ENCODE assay signal across 1 cellular context in the genomic region with DNA sequence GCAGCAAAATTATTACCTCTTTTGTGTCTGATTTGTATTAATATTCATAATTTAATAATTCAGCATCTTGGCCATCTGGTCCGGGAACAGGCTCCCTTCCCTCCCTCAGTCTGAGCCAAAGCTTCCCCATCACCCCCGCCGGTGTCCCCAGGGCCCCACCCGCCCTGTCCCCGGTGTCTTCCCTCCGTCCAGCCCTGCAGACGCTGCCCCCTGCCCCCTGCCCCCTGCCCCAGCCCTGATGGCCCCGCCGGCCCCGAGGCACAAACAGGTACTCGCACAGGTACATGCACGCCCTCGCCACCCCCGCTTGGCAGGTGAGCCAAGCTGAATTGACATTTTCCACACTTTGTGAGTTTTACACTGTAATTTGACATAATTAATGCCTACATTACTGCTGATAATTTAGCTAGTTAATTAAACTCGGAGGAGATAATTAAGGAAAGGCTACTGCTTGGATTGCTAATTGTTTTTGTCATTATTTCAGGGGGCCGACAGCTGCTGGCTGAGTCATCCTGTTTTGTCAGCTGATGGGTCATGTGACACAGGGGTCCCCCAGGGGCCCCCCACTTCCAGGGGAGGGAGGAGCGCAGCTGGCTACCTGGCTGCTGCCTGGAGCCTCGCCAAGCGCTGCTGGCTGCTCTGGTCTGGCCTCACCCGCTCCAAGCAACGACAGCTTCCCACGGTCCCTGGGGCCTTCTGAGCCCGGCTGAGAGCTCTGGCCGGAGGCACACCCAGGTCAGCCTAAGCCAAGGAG.
TF ChIP-seq lines count a peak whose summit lies in the region.

No MANE protein-coding gene starts in this region.

TF ChIP-seq in K562, 482 proteins besides CTCF, POLR2A, EP300 and RAD21 (continued from another document and continues in another):
- TF ChIP-seq, protein P1, sequence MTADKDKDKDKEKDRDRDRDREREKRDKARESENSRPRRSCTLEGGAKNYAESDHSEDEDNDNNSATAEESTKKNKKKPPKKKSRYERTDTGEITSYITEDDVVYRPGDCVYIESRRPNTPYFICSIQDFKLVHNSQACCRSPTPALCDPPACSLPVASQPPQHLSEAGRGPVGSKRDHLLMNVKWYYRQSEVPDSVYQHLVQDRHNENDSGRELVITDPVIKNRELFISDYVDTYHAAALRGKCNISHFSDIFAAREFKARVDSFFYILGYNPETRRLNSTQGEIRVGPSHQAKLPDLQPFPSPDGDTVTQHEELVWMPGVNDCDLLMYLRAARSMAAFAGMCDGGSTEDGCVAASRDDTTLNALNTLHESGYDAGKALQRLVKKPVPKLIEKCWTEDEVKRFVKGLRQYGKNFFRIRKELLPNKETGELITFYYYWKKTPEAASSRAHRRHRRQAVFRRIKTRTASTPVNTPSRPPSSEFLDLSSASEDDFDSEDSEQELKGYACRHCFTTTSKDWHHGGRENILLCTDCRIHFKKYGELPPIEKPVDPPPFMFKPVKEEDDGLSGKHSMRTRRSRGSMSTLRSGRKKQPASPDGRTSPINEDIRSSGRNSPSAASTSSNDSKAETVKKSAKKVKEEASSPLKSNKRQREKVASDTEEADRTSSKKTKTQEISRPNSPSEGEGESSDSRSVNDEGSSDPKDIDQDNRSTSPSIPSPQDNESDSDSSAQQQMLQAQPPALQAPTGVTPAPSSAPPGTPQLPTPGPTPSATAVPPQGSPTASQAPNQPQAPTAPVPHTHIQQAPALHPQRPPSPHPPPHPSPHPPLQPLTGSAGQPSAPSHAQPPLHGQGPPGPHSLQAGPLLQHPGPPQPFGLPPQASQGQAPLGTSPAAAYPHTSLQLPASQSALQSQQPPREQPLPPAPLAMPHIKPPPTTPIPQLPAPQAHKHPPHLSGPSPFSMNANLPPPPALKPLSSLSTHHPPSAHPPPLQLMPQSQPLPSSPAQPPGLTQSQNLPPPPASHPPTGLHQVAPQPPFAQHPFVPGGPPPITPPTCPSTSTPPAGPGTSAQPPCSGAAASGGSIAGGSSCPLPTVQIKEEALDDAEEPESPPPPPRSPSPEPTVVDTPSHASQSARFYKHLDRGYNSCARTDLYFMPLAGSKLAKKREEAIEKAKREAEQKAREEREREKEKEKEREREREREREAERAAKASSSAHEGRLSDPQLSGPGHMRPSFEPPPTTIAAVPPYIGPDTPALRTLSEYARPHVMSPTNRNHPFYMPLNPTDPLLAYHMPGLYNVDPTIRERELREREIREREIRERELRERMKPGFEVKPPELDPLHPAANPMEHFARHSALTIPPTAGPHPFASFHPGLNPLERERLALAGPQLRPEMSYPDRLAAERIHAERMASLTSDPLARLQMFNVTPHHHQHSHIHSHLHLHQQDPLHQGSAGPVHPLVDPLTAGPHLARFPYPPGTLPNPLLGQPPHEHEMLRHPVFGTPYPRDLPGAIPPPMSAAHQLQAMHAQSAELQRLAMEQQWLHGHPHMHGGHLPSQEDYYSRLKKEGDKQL (CRISPR knock-in tag; IDR thresholded peaks at IDR 0.05; ENCODE audit: borderline replicate concordance) = no peak
- TF ChIP-seq, protein P2, sequence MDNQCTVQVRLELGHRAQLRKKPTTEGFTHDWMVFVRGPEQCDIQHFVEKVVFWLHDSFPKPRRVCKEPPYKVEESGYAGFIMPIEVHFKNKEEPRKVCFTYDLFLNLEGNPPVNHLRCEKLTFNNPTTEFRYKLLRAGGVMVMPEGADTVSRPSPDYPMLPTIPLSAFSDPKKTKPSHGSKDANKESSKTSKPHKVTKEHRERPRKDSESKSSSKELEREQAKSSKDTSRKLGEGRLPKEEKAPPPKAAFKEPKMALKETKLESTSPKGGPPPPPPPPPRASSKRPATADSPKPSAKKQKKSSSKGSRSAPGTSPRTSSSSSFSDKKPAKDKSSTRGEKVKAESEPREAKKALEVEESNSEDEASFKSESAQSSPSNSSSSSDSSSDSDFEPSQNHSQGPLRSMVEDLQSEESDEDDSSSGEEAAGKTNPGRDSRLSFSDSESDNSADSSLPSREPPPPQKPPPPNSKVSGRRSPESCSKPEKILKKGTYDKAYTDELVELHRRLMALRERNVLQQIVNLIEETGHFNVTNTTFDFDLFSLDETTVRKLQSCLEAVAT (IDR thresholded peaks at IDR 0.05) = no peak
- no peak for TF ChIP-seq POLR3G (IDR thresholded peaks at IDR 0.05; ENCODE audit: extremely low read depth, insufficient read length, insufficient replicate concordance)
- TF ChIP-seq, protein P3, sequence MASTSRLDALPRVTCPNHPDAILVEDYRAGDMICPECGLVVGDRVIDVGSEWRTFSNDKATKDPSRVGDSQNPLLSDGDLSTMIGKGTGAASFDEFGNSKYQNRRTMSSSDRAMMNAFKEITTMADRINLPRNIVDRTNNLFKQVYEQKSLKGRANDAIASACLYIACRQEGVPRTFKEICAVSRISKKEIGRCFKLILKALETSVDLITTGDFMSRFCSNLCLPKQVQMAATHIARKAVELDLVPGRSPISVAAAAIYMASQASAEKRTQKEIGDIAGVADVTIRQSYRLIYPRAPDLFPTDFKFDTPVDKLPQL (IDR thresholded peaks at IDR 0.05; ENCODE audit: extremely low read depth, insufficient read length) = no peak
- TF ChIP-seq, protein P4, sequence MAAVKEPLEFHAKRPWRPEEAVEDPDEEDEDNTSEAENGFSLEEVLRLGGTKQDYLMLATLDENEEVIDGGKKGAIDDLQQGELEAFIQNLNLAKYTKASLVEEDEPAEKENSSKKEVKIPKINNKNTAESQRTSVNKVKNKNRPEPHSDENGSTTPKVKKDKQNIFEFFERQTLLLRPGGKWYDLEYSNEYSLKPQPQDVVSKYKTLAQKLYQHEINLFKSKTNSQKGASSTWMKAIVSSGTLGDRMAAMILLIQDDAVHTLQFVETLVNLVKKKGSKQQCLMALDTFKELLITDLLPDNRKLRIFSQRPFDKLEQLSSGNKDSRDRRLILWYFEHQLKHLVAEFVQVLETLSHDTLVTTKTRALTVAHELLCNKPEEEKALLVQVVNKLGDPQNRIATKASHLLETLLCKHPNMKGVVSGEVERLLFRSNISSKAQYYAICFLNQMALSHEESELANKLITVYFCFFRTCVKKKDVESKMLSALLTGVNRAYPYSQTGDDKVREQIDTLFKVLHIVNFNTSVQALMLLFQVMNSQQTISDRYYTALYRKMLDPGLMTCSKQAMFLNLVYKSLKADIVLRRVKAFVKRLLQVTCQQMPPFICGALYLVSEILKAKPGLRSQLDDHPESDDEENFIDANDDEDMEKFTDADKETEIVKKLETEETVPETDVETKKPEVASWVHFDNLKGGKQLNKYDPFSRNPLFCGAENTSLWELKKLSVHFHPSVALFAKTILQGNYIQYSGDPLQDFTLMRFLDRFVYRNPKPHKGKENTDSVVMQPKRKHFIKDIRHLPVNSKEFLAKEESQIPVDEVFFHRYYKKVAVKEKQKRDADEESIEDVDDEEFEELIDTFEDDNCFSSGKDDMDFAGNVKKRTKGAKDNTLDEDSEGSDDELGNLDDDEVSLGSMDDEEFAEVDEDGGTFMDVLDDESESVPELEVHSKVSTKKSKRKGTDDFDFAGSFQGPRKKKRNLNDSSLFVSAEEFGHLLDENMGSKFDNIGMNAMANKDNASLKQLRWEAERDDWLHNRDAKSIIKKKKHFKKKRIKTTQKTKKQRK (IDR thresholded peaks at IDR 0.05; ENCODE audit: borderline replicate concordance, low read depth, low read length) = no peak
- no peak for TF ChIP-seq ZNF584 (CRISPR knock-in tag; IDR thresholded peaks at IDR 0.05; ENCODE audit: low read depth)
- TF ChIP-seq XRCC3 (IDR thresholded peaks at IDR 0.05) = no peak
- no peak for TF ChIP-seq ERF (CRISPR knock-in tag; IDR thresholded peaks at IDR 0.05)
- no peak for TF ChIP-seq ZFP30 (CRISPR knock-in tag; IDR thresholded peaks at IDR 0.05; ENCODE audit: borderline replicate concordance)
- no peak for TF ChIP-seq ZSCAN29 (IDR thresholded peaks at IDR 0.05)
- TF ChIP-seq RFX5 (IDR thresholded peaks at IDR 0.05; ENCODE audit: low read depth, low read length) = no peak
- no peak for TF ChIP-seq SMAD2 (IDR thresholded peaks at IDR 0.05; ENCODE audit: low read depth, low read length)
- no peak for TF ChIP-seq ELF2 (CRISPR knock-in tag; IDR thresholded peaks at IDR 0.05)
- TF ChIP-seq BHLHE40 (IDR thresholded peaks at IDR 0.05; ENCODE audit: low read length) = 0 out of 2 replicates have a peak, but pooled peaks have one; percentile 6
- TF ChIP-seq, protein P5, sequence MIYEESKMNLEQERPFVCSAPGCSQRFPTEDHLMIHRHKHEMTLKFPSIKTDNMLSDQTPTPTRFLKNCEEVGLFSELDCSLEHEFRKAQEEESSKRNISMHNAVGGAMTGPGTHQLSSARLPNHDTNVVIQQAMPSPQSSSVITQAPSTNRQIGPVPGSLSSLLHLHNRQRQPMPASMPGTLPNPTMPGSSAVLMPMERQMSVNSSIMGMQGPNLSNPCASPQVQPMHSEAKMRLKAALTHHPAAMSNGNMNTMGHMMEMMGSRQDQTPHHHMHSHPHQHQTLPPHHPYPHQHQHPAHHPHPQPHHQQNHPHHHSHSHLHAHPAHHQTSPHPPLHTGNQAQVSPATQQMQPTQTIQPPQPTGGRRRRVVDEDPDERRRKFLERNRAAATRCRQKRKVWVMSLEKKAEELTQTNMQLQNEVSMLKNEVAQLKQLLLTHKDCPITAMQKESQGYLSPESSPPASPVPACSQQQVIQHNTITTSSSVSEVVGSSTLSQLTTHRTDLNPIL (CRISPR knock-in tag; IDR thresholded peaks at IDR 0.05) = no peak
- TF ChIP-seq DMBX1 (CRISPR knock-in tag; IDR thresholded peaks at IDR 0.05; ENCODE audit: borderline replicate concordance) = no peak
- TF ChIP-seq ZNF316 (IDR thresholded peaks at IDR 0.05) = 0 out of 2 replicates have a peak, but pooled peaks have one; percentile 10
- no peak for TF ChIP-seq TFAM (CRISPR knock-in tag; conservative IDR thresholded peaks at IDR 0.05)
- TF ChIP-seq, protein P6, sequence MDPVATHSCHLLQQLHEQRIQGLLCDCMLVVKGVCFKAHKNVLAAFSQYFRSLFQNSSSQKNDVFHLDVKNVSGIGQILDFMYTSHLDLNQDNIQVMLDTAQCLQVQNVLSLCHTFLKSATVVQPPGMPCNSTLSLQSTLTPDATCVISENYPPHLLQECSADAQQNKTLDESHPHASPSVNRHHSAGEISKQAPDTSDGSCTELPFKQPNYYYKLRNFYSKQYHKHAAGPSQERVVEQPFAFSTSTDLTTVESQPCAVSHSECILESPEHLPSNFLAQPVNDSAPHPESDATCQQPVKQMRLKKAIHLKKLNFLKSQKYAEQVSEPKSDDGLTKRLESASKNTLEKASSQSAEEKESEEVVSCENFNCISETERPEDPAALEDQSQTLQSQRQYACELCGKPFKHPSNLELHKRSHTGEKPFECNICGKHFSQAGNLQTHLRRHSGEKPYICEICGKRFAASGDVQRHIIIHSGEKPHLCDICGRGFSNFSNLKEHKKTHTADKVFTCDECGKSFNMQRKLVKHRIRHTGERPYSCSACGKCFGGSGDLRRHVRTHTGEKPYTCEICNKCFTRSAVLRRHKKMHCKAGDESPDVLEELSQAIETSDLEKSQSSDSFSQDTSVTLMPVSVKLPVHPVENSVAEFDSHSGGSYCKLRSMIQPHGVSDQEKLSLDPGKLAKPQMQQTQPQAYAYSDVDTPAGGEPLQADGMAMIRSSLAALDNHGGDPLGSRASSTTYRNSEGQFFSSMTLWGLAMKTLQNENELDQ (CRISPR knock-in tag; IDR thresholded peaks at IDR 0.05; ENCODE audit: borderline replicate concordance) = no peak
- no peak for TF ChIP-seq TBL1XR1 (IDR thresholded peaks at IDR 0.05; ENCODE audit: low read length in 2 of 2)
- peak; percentile 74 for TF ChIP-seq DACH1 (IDR thresholded peaks at IDR 0.05; ENCODE audit: partially characterized antibody)
- TF ChIP-seq, protein P7, sequence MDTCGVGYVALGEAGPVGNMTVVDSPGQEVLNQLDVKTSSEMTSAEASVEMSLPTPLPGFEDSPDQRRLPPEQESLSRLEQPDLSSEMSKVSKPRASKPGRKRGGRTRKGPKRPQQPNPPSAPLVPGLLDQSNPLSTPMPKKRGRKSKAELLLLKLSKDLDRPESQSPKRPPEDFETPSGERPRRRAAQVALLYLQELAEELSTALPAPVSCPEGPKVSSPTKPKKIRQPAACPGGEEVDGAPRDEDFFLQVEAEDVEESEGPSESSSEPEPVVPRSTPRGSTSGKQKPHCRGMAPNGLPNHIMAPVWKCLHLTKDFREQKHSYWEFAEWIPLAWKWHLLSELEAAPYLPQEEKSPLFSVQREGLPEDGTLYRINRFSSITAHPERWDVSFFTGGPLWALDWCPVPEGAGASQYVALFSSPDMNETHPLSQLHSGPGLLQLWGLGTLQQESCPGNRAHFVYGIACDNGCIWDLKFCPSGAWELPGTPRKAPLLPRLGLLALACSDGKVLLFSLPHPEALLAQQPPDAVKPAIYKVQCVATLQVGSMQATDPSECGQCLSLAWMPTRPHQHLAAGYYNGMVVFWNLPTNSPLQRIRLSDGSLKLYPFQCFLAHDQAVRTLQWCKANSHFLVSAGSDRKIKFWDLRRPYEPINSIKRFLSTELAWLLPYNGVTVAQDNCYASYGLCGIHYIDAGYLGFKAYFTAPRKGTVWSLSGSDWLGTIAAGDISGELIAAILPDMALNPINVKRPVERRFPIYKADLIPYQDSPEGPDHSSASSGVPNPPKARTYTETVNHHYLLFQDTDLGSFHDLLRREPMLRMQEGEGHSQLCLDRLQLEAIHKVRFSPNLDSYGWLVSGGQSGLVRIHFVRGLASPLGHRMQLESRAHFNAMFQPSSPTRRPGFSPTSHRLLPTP (IDR thresholded peaks at IDR 0.05; ENCODE audit: borderline replicate concordance, extremely low read depth, insufficient read length) = no peak
- TF ChIP-seq, protein P8, sequence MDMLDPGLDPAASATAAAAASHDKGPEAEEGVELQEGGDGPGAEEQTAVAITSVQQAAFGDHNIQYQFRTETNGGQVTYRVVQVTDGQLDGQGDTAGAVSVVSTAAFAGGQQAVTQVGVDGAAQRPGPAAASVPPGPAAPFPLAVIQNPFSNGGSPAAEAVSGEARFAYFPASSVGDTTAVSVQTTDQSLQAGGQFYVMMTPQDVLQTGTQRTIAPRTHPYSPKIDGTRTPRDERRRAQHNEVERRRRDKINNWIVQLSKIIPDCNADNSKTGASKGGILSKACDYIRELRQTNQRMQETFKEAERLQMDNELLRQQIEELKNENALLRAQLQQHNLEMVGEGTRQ (CRISPR knock-in tag; IDR thresholded peaks at IDR 0.05) = peak; percentile 82
- no peak for TF ChIP-seq SMAD4 (CRISPR knock-in tag; conservative IDR thresholded peaks at IDR 0.05)
- TF ChIP-seq ZNF830 (CRISPR knock-in tag; IDR thresholded peaks at IDR 0.05) = no peak
- TF ChIP-seq CSDE1 (IDR thresholded peaks at IDR 0.05) = no peak
- no peak for TF ChIP-seq ARID2 (IDR thresholded peaks at IDR 0.05)
- no peak for TF ChIP-seq NR3C1 (CRISPR knock-in tag; IDR thresholded peaks at IDR 0.05)
- peak; percentile 16; the same call in 1 of the 2 replicates for TF ChIP-seq NFE2 (IDR thresholded peaks at IDR 0.05; ENCODE audit: low read depth)
- TF ChIP-seq TOE1 (IDR thresholded peaks at IDR 0.05; ENCODE audit: borderline replicate concordance) = peak; percentile 85
- TF ChIP-seq TOE1 (CRISPR knock-in tag; IDR thresholded peaks at IDR 0.05; ENCODE audit: borderline replicate concordance, low read depth) = no peak
- TF ChIP-seq, protein P9, sequence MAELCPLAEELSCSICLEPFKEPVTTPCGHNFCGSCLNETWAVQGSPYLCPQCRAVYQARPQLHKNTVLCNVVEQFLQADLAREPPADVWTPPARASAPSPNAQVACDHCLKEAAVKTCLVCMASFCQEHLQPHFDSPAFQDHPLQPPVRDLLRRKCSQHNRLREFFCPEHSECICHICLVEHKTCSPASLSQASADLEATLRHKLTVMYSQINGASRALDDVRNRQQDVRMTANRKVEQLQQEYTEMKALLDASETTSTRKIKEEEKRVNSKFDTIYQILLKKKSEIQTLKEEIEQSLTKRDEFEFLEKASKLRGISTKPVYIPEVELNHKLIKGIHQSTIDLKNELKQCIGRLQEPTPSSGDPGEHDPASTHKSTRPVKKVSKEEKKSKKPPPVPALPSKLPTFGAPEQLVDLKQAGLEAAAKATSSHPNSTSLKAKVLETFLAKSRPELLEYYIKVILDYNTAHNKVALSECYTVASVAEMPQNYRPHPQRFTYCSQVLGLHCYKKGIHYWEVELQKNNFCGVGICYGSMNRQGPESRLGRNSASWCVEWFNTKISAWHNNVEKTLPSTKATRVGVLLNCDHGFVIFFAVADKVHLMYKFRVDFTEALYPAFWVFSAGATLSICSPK (IDR thresholded peaks at IDR 0.05; ENCODE audit: borderline replicate concordance) = no peak
- no peak for TF ChIP-seq BRD9 (IDR thresholded peaks at IDR 0.05; ENCODE audit: low read depth, partially characterized antibody)
- 0 out of 2 replicates have a peak, but pooled peaks have one; percentile 21 for TF ChIP-seq RBFOX2 (IDR thresholded peaks at IDR 0.05; ENCODE audit: low read depth, low read length)
